1 cellular context compared by ENCODE assay signal in genomic region chr14:22264759-22265158, GRCh38.
TF ChIP-seq lines count a peak whose summit lies in the region.

No MANE protein-coding gene starts in this region.

TF ChIP-seq in IMR-90, 13 proteins besides CTCF, POLR2A, EP300 and RAD21 (continued from another document):
- TF ChIP-seq ELK1 (IDR thresholded peaks at IDR 0.05; ENCODE audit: borderline replicate concordance, low read depth, low read length) (no peak), USF2 (IDR thresholded peaks at IDR 0.05; ENCODE audit: low read depth, low read length) (no peak), FOS (IDR thresholded peaks at IDR 0.05; ENCODE audit: low read depth, low read length) (no peak), BHLHE40 (IDR thresholded peaks at IDR 0.05; ENCODE audit: low read depth, low read length) (no peak), SMC3 (IDR thresholded peaks at IDR 0.05; ENCODE audit: low read depth, low read length) (no peak), MXI1 (IDR thresholded peaks at IDR 0.05; ENCODE audit: borderline replicate concordance, low read depth, low read length) (no peak), RCOR1 (IDR thresholded peaks at IDR 0.05; ENCODE audit: insufficient replicate concordance, low read length) (no peak), CEBPB (IDR thresholded peaks at IDR 0.05; ENCODE audit: low read depth, low read length) (no peak)
